In the genomic region with DNA sequence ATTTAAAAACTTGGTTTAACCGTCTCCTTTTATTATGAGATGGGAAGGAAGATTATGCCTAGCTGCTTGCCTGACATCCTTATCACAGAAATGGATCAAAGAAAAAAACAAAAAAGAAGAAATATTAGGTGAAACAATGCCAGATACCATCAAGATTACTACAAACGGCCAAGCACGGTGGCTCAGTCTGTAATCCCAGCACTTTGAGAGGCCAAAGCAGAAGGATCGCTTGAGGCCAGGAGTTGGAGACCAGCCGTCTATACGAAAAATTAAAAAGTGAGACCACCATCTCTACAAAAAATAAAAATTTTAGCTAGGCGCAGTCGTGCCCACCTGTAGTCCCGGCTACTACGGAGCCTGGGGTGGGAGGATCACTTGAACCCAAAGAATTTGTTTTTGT, we compare ENCODE assay signal across 9 cellular contexts. TPM values are rescaled to one million over a fixed set of nuclear protein-coding genes. Genes with fewer than 3 reads are reported as not detected.
A peak's percentile ranks its signal among the peaks of the same experiment; 100 is the strongest.
DNase-seq lines count a peak whose midpoint lies in the region; ATAC-seq and TF ChIP-seq lines count a peak whose summit lies in the region.
"Had no signal": no experiment of that assay in that cellular context is flagged by ENCODE, and none has a peak within 500 bp of the region (broad histone marks: within the 10 kb centered on the region; RNA-seq: fewer than 3 reads in every experiment).

No MANE protein-coding gene starts in this region.

- intact Hi-C loops in psoas muscle (cut with DNase I): loop anchor here (1.0 to 10.0 kb wide), 5 partner anchors 53 to 200 kb away; a partner anchor contains a TSS

- H3K27ac Mint-ChIP-seq in endothelial cell (ENCODE audit: unreplicated experiment): peak overlapping the region; percentile 75

- ATAC-seq in psoas muscle (no peak), omental fat pad (ENCODE audit: low FRiP score) (no peak), GM18858 (IDR thresholded peaks at IDR 0.05; ENCODE audit: unreplicated experiment) (no peak)

- H3K4me1 ChIP-seq in DOHH2 (ENCODE audit: control insufficient read depth, low read length): peaks cover 62% of the 10 kb centered on the region
- peaks cover 50% of the 10 kb centered on the region for H3K4me1 ChIP-seq in psoas muscle

- peak; percentile 40 for DNase-seq in OCI-M1 (lab: John Stamatoyannopoulos, UW)
- no peak for DNase-seq in endothelial cell (ENCODE audit: low spot score)
- no peak for DNase-seq in psoas muscle
- no peak for DNase-seq in GM19240 (ENCODE audit: insufficient read length, low spot score)
- DNase-seq in cerebellar cortex (ENCODE audit: low spot score): no peak
- DNase-seq in omental fat pad (ENCODE audit: low spot score): no peak
- DNase-seq: NCI-H1105 treated with DMSO at 0.1 percent for 48 hours had no signal

- H3K9me2 ChIP-seq in DOHH2 (replicated peaks; ENCODE audit: control insufficient read depth, low read length): no peaks in the 10 kb centered on the region

- WGBS in psoas muscle, 3 donors: 38 to 50% (median 41%) methylated on average over 10 of the region's 10 CpGs

- peaks cover 30% of the 10 kb centered on the region for H4K20me1 ChIP-seq in DOHH2 (ENCODE audit: control insufficient read depth, insufficient read depth, low read depth, low read length)

- no peaks in the 10 kb centered on the region for H3K27me3 ChIP-seq in DOHH2 (ENCODE audit: control insufficient read depth, low read length)
- H3K27me3 ChIP-seq in psoas muscle (ENCODE audit: insufficient read depth in 3 of 3, low read length in 2 of 3): no peaks in the 10 kb centered on the region

- H3F3A ChIP-seq in DOHH2 (ENCODE audit: control insufficient read depth, insufficient read depth): peaks cover 10% of the 10 kb centered on the region

- TF ChIP-seq CTCF in DOHH2 (IDR thresholded peaks at IDR 0.05; ENCODE audit: low read depth, low read length, poor library complexity, severe bottlenecking): no peak
- no peak for TF ChIP-seq CTCF in endothelial cell (IDR thresholded peaks at IDR 0.05; ENCODE audit: unreplicated experiment)
- TF ChIP-seq CTCF in psoas muscle (IDR thresholded peaks at IDR 0.05): no peak
- no peak for TF ChIP-seq CTCF in omental fat pad (IDR thresholded peaks at IDR 0.05)

- H3K79me2 ChIP-seq in DOHH2 (ENCODE audit: control insufficient read depth, low read length): peaks cover 73% of the 10 kb centered on the region

- H3K9me3 ChIP-seq in DOHH2 (ENCODE audit: control insufficient read depth, insufficient read depth, low read length): no peaks in the 10 kb centered on the region
- no peaks in the 10 kb centered on the region for H3K9me3 ChIP-seq in psoas muscle

- H3K27me3 Mint-ChIP-seq in endothelial cell (ENCODE audit: unreplicated experiment): peaks cover 13% of the 10 kb centered on the region

- peak overlapping the region; percentile 77 for H3K4me2 ChIP-seq in DOHH2 (ENCODE audit: low read length)

- H3K4me1 Mint-ChIP-seq in endothelial cell (ENCODE audit: unreplicated experiment): peaks cover 43% of the 10 kb centered on the region

- no peaks in the 10 kb centered on the region for H3K9me3 Mint-ChIP-seq in endothelial cell (ENCODE audit: unreplicated experiment)

- peak overlapping the region; percentile 99 for H3K4me3 Mint-ChIP-seq in endothelial cell (ENCODE audit: unreplicated experiment)

- H3K36me3 Mint-ChIP-seq in endothelial cell (ENCODE audit: low read depth, unreplicated experiment): peaks cover 14% of the 10 kb centered on the region

- peaks cover 12% of the 10 kb centered on the region for H3K36me3 ChIP-seq in DOHH2 (ENCODE audit: control insufficient read depth, low read length)
- no peaks in the 10 kb centered on the region for H3K36me3 ChIP-seq in psoas muscle (ENCODE audit: insufficient read depth in 1 of 2, low read depth in 1 of 2)

- H3K4me3 ChIP-seq in DOHH2 (ENCODE audit: low read length) (peak overlapping the region; percentile 94), psoas muscle (peak overlapping the region; percentile 98)

- H3K27ac ChIP-seq in DOHH2 (ENCODE audit: low read depth, low read length) (no peak overlapping the region), psoas muscle (peak overlapping the region; percentile 98)

RNA-seq across cellular contexts. Expression of a gene that starts 2.3 kb away (rescaled TPM):
- total RNA-seq in endothelial cell (ENCODE audit: unreplicated experiment): 93.3 TPM
- 10 to 100 TPM; 15.0 to 21.7 (median 20.9) TPM for total RNA-seq in psoas muscle
- 10 to 100 TPM in 2 of 3 donors, 1 to 10 TPM in 1; 4.8 to 14.5 (median 10.3) TPM for polyA plus RNA-seq in psoas muscle
- 100 to 1,000 TPM in 1 of 4 donors, 10 to 100 TPM in 3; 45.2 to 143 (median 48.7) TPM for total RNA-seq in omental fat pad

RNA-seq across cellular contexts. Expression of a gene that starts 53.1 kb away (rescaled TPM):
- total RNA-seq in endothelial cell (ENCODE audit: unreplicated experiment): 121 TPM
- total RNA-seq in psoas muscle: 100 to 1,000 TPM; 118 to 160 (median 136) TPM
- 100 to 1,000 TPM; 106 to 121 (median 107) TPM for polyA plus RNA-seq in psoas muscle
- 100 to 1,000 TPM in 1 of 4 donors, 10 to 100 TPM in 3; 67.9 to 111 (median 88.8) TPM for total RNA-seq in omental fat pad
